In genomic region chr17:3894927-3895343, GRCh38 we compare ENCODE assay signal across 9 cellular contexts. TPM values are rescaled to one million over a fixed set of nuclear protein-coding genes. Genes with fewer than 3 reads are reported as not detected.
DNase-seq lines count a peak whose midpoint lies in the region; ATAC-seq and TF ChIP-seq lines count a peak whose summit lies in the region.
"Had no signal": no experiment of that assay in that cellular context is flagged by ENCODE, and none has a peak within 500 bp of the region (broad histone marks: within the 10 kb centered on the region; RNA-seq: fewer than 3 reads in every experiment).

No MANE protein-coding gene starts in this region.

- H3K27me3 ChIP-seq in RWPE2 (ENCODE audit: insufficient read depth, poor library complexity, severe bottlenecking) (no peaks in the 10 kb centered on the region), heart left ventricle (no peaks in the 10 kb centered on the region), psoas muscle (ENCODE audit: insufficient read depth in 3 of 3, low read length in 2 of 3) (no peaks in the 10 kb centered on the region), H9 (ENCODE audit: insufficient read depth, low read length) (no peaks in the 10 kb centered on the region; the same call in 1 of the 2 replicates)
- H3K27me3 ChIP-seq: tibial nerve had no signal

- no peak overlapping the region for H2BK20ac ChIP-seq in H9 (ENCODE audit: low read depth, low read length, poor library complexity, severe bottlenecking)

- WGBS in heart left ventricle, 4 donors = 9 to 28% (median 16%) methylated on average over 2 of the region's 2 CpGs
- WGBS in psoas muscle, 3 donors = 20 to 32% (median 28%) methylated on average over 2 of the region's 2 CpGs
- no CpG with 5 or more reads among the region's 2 CpGs for WGBS in H9 (ENCODE audit: extremely low coverage, insufficient read length, low lambda C conversion rate)

- H4K5ac ChIP-seq in H9 (ENCODE audit: insufficient read length, low read depth, low read length) = no peak overlapping the region

- no peak overlapping the region for H2BK120ac ChIP-seq in H9 (ENCODE audit: low read depth, low read length, poor library complexity, severe bottlenecking)

- H2BK12ac ChIP-seq in H9 (ENCODE audit: insufficient read length, low read depth, low read length) = no peak overlapping the region

- intact Hi-C loops in heart left ventricle (cut with DNase I) = no loop called here
- intact Hi-C loops in psoas muscle (cut with DNase I) = no loop called here

- H2AFZ ChIP-seq in H9 (ENCODE audit: low read length) = no peak overlapping the region

- no peaks in the 10 kb centered on the region for H3K36me3 Mint-ChIP-seq in H9 (ENCODE audit: insufficient read depth in 1 of 3, low read depth in 3 of 3)

- H3K4me1 Mint-ChIP-seq in H9 = peaks cover 27 to 31% of the 10 kb centered on the region in 2 experiments

- no peaks in the 10 kb centered on the region for H3K9me3 Mint-ChIP-seq in H9

- no peaks in the 10 kb centered on the region for H3K79me1 ChIP-seq in H9 (ENCODE audit: insufficient read depth, low read depth, low read length, poor library complexity, severe bottlenecking)

- H2BK5ac ChIP-seq in H9 (ENCODE audit: insufficient read length, low read length) = no peak overlapping the region

- no peak overlapping the region for H3K23ac ChIP-seq in H9 (ENCODE audit: insufficient read length, low read depth, low read length)

- H3K27me3 Mint-ChIP-seq in H9 (ENCODE audit: low read depth) = peaks cover 12% of the 10 kb centered on the region

- no peak overlapping the region for H3K18ac ChIP-seq in H9 (ENCODE audit: insufficient read length, low read depth, low read length)

- no peak overlapping the region for H3K56ac ChIP-seq in H9 (ENCODE audit: insufficient read length, low read depth, low read length)

- no peak overlapping the region for H4K8ac ChIP-seq in H9 (replicated peaks; ENCODE audit: insufficient read length, low read depth, low read length)

- H2AK5ac ChIP-seq in H9 (ENCODE audit: insufficient read length, low read length) = no peak overlapping the region

- H3K79me2 ChIP-seq in H9 (ENCODE audit: insufficient read depth, low read length) = no peaks in the 10 kb centered on the region

- TF ChIP-seq POLR2A in heart left ventricle (IDR thresholded peaks at IDR 0.05) (no peak), erythroblast (IDR thresholded peaks at IDR 0.05; ENCODE audit: low read length) (no peak)

- no peak overlapping the region for H3K27ac Mint-ChIP-seq in H9

- H4K20me1 ChIP-seq in H9 (ENCODE audit: control insufficient read depth, insufficient read depth, insufficient read length) = no peaks in the 10 kb centered on the region

- no peaks in the 10 kb centered on the region for H3K9me3 ChIP-seq in RWPE2 (ENCODE audit: severe bottlenecking)
- H3K9me3 ChIP-seq in heart left ventricle = no peaks in the 10 kb centered on the region
- H3K9me3 ChIP-seq in psoas muscle = no peaks in the 10 kb centered on the region
- H3K9me3 ChIP-seq in H9 (ENCODE audit: control insufficient read depth, low read depth, low read length) = no peaks in the 10 kb centered on the region
- H3K9me3 ChIP-seq: tibial nerve had no signal

- no peaks in the 10 kb centered on the region for H3K36me3 ChIP-seq in RWPE2 (ENCODE audit: low read depth)
- H3K36me3 ChIP-seq in heart left ventricle = no peaks in the 10 kb centered on the region
- H3K36me3 ChIP-seq in psoas muscle (ENCODE audit: insufficient read depth in 1 of 2, low read depth in 1 of 2) = no peaks in the 10 kb centered on the region
- H3K36me3 ChIP-seq: tibial nerve had no signal

- no peak overlapping the region for H3K4me3 Mint-ChIP-seq in H9

- H3K4me3 ChIP-seq in RWPE2 (ENCODE audit: severe bottlenecking) = no peak overlapping the region
- no peak overlapping the region for H3K4me3 ChIP-seq in heart left ventricle
- no peak overlapping the region for H3K4me3 ChIP-seq in psoas muscle
- H3K4me3 ChIP-seq: tibial nerve had no signal

- H3K4me1 ChIP-seq in RWPE2 (ENCODE audit: insufficient read depth, poor library complexity, severe bottlenecking) (peaks cover 18% of the 10 kb centered on the region), heart left ventricle (peaks cover 4 to 62% (median 48%) of the 10 kb centered on the region in 12 donors), psoas muscle (peaks cover 19% of the 10 kb centered on the region), H9 (ENCODE audit: insufficient read depth, low read length) (peaks cover 2% of the 10 kb centered on the region; the same call in 1 of the 2 replicates)

- H3K14ac ChIP-seq in H9 (ENCODE audit: insufficient read depth, low read length) = no peak overlapping the region

- H3T11ph ChIP-seq in H9 (ENCODE audit: low read length) = no peak overlapping the region

- peak; percentile 16; the same call in 2 of the 3 replicates for ATAC-seq in RWPE2 (ENCODE audit: low read depth)
- peak; percentile 0 to 53 (median 5) for ATAC-seq in heart left ventricle
- ATAC-seq in psoas muscle = peak in 1 of 4 donors; percentile 2
- ATAC-seq in GM21737 (IDR thresholded peaks at IDR 0.05; ENCODE audit: unreplicated experiment) = no peak
- no peak for ATAC-seq in GM21423 (IDR thresholded peaks at IDR 0.05; ENCODE audit: unreplicated experiment)

- H3K9ac ChIP-seq in H9 (ENCODE audit: extremely low read depth, insufficient read length, low read length) = no peak overlapping the region

- no peak overlapping the region for H3K4me2 ChIP-seq in H9 (ENCODE audit: insufficient read depth, insufficient read length, low read length)

- H3K4ac ChIP-seq in H9 (ENCODE audit: low read depth, low read length) = no peak overlapping the region

- TF ChIP-seq CTCF in RWPE2 (IDR thresholded peaks at IDR 0.05; ENCODE audit: poor library complexity, severe bottlenecking) (no peak), heart left ventricle (IDR thresholded peaks at IDR 0.05) (no peak), psoas muscle (IDR thresholded peaks at IDR 0.05) (no peak), H9 (conservative IDR thresholded peaks at IDR 0.05) (no peak)

- peak; percentile 12 for DNase-seq in HCEC 1CT
- DNase-seq in RWPE2 (ENCODE audit: low spot score) = no peak
- DNase-seq in heart left ventricle = peak in 4 of 5 donors; percentile 55 to 66 (median 62)
- DNase-seq in psoas muscle = no peak
- no peak for DNase-seq in erythroblast (lab: John Stamatoyannopoulos, UW)
- DNase-seq in H9 = no peak

- peaks cover 6% of the 10 kb centered on the region for H3K23me2 ChIP-seq in H9 (ENCODE audit: insufficient read length, low read depth, low read length, poor library complexity, severe bottlenecking)

- peak overlapping the region; percentile 37 for H3K27ac ChIP-seq in RWPE2 (ENCODE audit: poor library complexity, severe bottlenecking)
- peak overlapping the region; percentile 38 to 92 (median 84) for H3K27ac ChIP-seq in heart left ventricle
- peak overlapping the region; percentile 68 for H3K27ac ChIP-seq in psoas muscle
- no peak overlapping the region for H3K27ac ChIP-seq in H9 (ENCODE audit: insufficient read length, low read depth, low read length)

- H2BK15ac ChIP-seq in H9 (ENCODE audit: low read depth, low read length) = no peak overlapping the region

- H4K91ac ChIP-seq in H9 (ENCODE audit: insufficient read length, low read depth, low read length) = no peak overlapping the region

RNA-seq across cellular contexts. Expression of gene CAMKK1, which starts 2.1 kb away (rescaled TPM):
- total RNA-seq in heart left ventricle = 1 to 10 TPM; 2.0 to 6.8 (median 4.3) TPM
- 1 to 10 TPM; 2.0 to 4.2 TPM for polyA plus RNA-seq in heart left ventricle
- 1 to 10 TPM in 3 of 4 donors, under 1 TPM in 1; 0.92 to 2.3 (median 1.8) TPM for total RNA-seq in psoas muscle
- 1 to 10 TPM in 2 of 3 donors, under 1 TPM in 1; 0.91 to 1.5 (median 1.3) TPM for polyA plus RNA-seq in psoas muscle
- total RNA-seq in H9 (2021) = 6.4 and 6.7 TPM in 2 replicates

RNA-seq across cellular contexts. Expression of gene P2RX1, which starts 21.3 kb away (rescaled TPM):
- total RNA-seq in heart left ventricle (1 to 10 TPM in 2 of 9 donors, under 1 TPM in 7; 0.22 to 5.5 (median 0.52) TPM), psoas muscle (under 1 TPM; 0.18 to 0.94 (median 0.32) TPM), H9 (2021) (0.09 TPM in 1 of 2 replicates, not detected in the other)
- polyA plus RNA-seq in heart left ventricle (1 to 10 TPM in 1 of 2 donors, under 1 TPM in 1; 0.19 to 1.4 TPM), psoas muscle (under 1 TPM; 0.06 to 0.13 (median 0.07) TPM)

RNA-seq across cellular contexts. Expression of gene NCBP3, which starts 48.9 kb away (rescaled TPM):
- total RNA-seq in heart left ventricle (10 to 100 TPM; 10.6 to 26.4 (median 21.6) TPM), psoas muscle (10 to 100 TPM; 10.9 to 23.5 (median 17.7) TPM), H9 (2021) (43.0 and 45.7 TPM in 2 replicates)
- polyA plus RNA-seq in heart left ventricle (10 to 100 TPM; 10.4 to 20.2 TPM), psoas muscle (10 to 100 TPM in 1 of 3 donors, 1 to 10 TPM in 2; 9.3 to 15.1 (median 9.9) TPM)

Comparison
In these comparisons a context has a peak if more than half of its experiments do, and no peak if none do; other contexts are left out.
1. DNase-seq: peak in HCEC 1CT (single experiment) and heart left ventricle (4 of 5); none in RWPE2 (single experiment), psoas muscle (0 of 2), erythroblast (0 of 2) and H9 (single experiment).
2. ATAC-seq: peak in RWPE2 (single experiment) and heart left ventricle (4 of 4); none in GM21737 (single experiment) and GM21423 (single experiment).